11 cellular contexts compared by ENCODE assay signal in the genomic region with DNA sequence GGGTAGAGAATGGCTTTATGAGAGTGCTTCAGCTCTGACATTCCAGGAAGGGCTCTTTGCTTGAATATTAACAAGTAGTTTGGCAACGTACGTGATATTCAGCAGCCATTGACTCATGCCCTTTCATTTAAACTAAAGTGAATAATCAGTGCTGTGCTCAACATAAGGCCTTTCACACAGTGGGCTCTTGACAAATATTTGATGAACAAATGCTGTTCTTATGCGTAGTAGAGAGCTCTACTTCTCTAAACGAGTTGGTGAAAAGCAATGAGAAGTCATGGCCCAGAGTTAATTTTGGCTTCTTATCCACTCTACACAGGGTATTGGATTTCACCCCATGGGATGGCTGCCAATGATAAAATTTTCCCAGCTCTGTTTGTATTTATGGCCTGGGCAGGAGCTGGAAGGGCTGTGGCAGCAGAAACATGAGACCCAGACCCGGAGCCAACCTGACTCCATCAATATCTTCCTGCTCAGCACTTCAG.
DNase-seq lines count a peak whose midpoint lies in the region; ATAC-seq and TF ChIP-seq lines count a peak whose summit lies in the region.
"Had no signal": no experiment of that assay in that cellular context is flagged by ENCODE, and none has a peak within 500 bp of the region (broad histone marks: within the 10 kb centered on the region; RNA-seq: fewer than 3 reads in every experiment).

No MANE protein-coding gene starts in this region.

- intact Hi-C loops in right lobe of liver (cut with DNase I) = no loop called here

- H3K9me3 ChIP-seq in right lobe of liver (no peaks in the 10 kb centered on the region), Karpas-422 (ENCODE audit: low read length) (no peaks in the 10 kb centered on the region)
- H3K9me3 ChIP-seq: adrenal gland had no signal

- no peak overlapping the region for H2AFZ ChIP-seq in Karpas-422 (ENCODE audit: low read length)

- no peak for TF ChIP-seq POLR2A in right lobe of liver (IDR thresholded peaks at IDR 0.05)

- H3K27me3 ChIP-seq in right lobe of liver (no peaks in the 10 kb centered on the region), Karpas-422 (ENCODE audit: low read length) (no peaks in the 10 kb centered on the region)
- H3K27me3 ChIP-seq: adrenal gland had no signal

- ATAC-seq in right lobe of liver = peak; percentile 92 to 97 (median 97)
- no peak for ATAC-seq in GM19455 (IDR thresholded peaks at IDR 0.05; ENCODE audit: unreplicated experiment)
- ATAC-seq in GM21526 (IDR thresholded peaks at IDR 0.05; ENCODE audit: low FRiP score, unreplicated experiment) = no peak
- ATAC-seq in HG03159 (IDR thresholded peaks at IDR 0.05; ENCODE audit: unreplicated experiment) = no peak

- WGBS in right lobe of liver (ENCODE audit: insufficient coverage, low coverage, low lambda C conversion rate, missing lambda C conversion rate) = 17% methylated on average over 5 of the region's 5 CpGs

- H3K4me2 ChIP-seq in Karpas-422 (ENCODE audit: low read depth, low read length, poor library complexity, severe bottlenecking) = no peak overlapping the region

- H3K4me3 ChIP-seq in right lobe of liver (peak overlapping the region in 1 of 3 donors; percentile 20), Karpas-422 (ENCODE audit: low read length) (no peak overlapping the region)
- H3K4me3 ChIP-seq: adrenal gland had no signal

- no peaks in the 10 kb centered on the region for H3K79me2 ChIP-seq in Karpas-422 (ENCODE audit: low read length)

- peak overlapping the region in 2 of 3 donors; percentile 35 to 66 for H3K27ac ChIP-seq in right lobe of liver
- H3K27ac ChIP-seq in Karpas-422 (ENCODE audit: low read length) = no peak overlapping the region
- H3K27ac ChIP-seq: adrenal gland had no signal

- peaks cover 3% of the 10 kb centered on the region; the same call in 1 of the 2 replicates for H3K9me2 ChIP-seq in Karpas-422 (replicated peaks; ENCODE audit: insufficient read depth, low read length)

- no peaks in the 10 kb centered on the region for H4K20me1 ChIP-seq in Karpas-422 (ENCODE audit: insufficient read depth, low read depth, low read length)

- no peak overlapping the region for H3K9ac ChIP-seq in Karpas-422 (ENCODE audit: low read length)

- DNase-seq in DMS 273 (lab: John Stamatoyannopoulos, UW; ENCODE audit: unreplicated experiment) (peak; percentile 89), NCI-H1694 treated with DMSO at 0.1 percent for 48 hours (lab: John Stamatoyannopoulos, UW) (peak; percentile 68), brain pericyte (ENCODE audit: low read depth, low spot score) (peak; percentile 1), right lobe of liver (peak; percentile 42 to 84 (median 59)), Karpas-422 (no peak)
- DNase-seq: adrenal gland; CD8-positive, alpha-beta memory T cell; stimulated activated CD4-positive, alpha-beta T cell treated with anti-CD3 and anti-CD28 coated beads, Interleukin-1b, Interleukin-23, amount 100 ng/mL, for 48 hours had no signal

- H3K4me1 ChIP-seq in right lobe of liver = peaks cover 0 to 7% (median 3%) of the 10 kb centered on the region in 4 donors
- H3K4me1 ChIP-seq in Karpas-422 (ENCODE audit: low read length) = no peaks in the 10 kb centered on the region
- H3K4me1 ChIP-seq: adrenal gland had no signal

- no peaks in the 10 kb centered on the region for H3K36me3 ChIP-seq in right lobe of liver
- H3K36me3 ChIP-seq in Karpas-422 (ENCODE audit: insufficient read depth, low read length) = no peaks in the 10 kb centered on the region
- H3K36me3 ChIP-seq: adrenal gland had no signal

- no peak for TF ChIP-seq CTCF in right lobe of liver (IDR thresholded peaks at IDR 0.05)

Comparison
In these comparisons a context has a peak if more than half of its experiments do, and no peak if none do; other contexts are left out.
1. ATAC-seq: peak in right lobe of liver (4 of 4); none in GM19455 (single experiment), GM21526 (single experiment) and HG03159 (single experiment).